ENCODE assay signal across 1 cellular context in the genomic region with DNA sequence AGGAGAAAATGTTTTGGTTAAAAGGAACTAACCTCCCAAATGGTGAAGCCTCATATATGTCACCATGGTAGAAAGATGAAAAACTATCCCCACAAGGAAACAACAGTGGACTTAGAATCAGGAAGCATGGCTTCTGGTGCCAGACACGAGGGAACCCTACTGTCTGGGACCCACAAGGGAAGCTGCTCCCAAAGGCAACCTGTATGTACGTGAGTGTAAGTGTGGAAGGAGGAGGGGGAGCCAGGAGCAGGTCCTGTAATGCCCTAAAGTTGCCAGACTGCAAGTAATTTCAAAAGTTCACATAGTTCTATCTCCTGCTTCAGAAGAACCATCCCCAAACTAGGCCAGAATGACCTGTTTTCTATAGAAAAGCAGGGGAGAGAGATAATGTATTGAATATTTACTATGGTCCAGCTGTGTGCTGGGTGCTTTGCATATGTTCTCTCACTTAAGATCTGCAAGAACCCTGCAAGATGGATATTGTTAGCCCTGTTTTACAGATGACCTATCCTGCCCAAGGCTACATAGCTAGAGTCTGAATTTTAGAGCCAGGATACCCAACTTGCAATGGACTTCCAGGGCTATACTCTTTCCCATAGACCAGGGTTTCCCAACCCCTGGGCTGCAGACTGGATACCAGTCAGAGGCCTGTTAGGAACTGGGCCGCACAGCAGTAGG.
TF ChIP-seq lines count a peak whose summit lies in the region.

No MANE protein-coding gene starts in this region.

TF ChIP-seq in GM23338, 12 proteins besides CTCF, POLR2A, EP300 and RAD21 (continued from another document):
- TF ChIP-seq, protein P1, sequence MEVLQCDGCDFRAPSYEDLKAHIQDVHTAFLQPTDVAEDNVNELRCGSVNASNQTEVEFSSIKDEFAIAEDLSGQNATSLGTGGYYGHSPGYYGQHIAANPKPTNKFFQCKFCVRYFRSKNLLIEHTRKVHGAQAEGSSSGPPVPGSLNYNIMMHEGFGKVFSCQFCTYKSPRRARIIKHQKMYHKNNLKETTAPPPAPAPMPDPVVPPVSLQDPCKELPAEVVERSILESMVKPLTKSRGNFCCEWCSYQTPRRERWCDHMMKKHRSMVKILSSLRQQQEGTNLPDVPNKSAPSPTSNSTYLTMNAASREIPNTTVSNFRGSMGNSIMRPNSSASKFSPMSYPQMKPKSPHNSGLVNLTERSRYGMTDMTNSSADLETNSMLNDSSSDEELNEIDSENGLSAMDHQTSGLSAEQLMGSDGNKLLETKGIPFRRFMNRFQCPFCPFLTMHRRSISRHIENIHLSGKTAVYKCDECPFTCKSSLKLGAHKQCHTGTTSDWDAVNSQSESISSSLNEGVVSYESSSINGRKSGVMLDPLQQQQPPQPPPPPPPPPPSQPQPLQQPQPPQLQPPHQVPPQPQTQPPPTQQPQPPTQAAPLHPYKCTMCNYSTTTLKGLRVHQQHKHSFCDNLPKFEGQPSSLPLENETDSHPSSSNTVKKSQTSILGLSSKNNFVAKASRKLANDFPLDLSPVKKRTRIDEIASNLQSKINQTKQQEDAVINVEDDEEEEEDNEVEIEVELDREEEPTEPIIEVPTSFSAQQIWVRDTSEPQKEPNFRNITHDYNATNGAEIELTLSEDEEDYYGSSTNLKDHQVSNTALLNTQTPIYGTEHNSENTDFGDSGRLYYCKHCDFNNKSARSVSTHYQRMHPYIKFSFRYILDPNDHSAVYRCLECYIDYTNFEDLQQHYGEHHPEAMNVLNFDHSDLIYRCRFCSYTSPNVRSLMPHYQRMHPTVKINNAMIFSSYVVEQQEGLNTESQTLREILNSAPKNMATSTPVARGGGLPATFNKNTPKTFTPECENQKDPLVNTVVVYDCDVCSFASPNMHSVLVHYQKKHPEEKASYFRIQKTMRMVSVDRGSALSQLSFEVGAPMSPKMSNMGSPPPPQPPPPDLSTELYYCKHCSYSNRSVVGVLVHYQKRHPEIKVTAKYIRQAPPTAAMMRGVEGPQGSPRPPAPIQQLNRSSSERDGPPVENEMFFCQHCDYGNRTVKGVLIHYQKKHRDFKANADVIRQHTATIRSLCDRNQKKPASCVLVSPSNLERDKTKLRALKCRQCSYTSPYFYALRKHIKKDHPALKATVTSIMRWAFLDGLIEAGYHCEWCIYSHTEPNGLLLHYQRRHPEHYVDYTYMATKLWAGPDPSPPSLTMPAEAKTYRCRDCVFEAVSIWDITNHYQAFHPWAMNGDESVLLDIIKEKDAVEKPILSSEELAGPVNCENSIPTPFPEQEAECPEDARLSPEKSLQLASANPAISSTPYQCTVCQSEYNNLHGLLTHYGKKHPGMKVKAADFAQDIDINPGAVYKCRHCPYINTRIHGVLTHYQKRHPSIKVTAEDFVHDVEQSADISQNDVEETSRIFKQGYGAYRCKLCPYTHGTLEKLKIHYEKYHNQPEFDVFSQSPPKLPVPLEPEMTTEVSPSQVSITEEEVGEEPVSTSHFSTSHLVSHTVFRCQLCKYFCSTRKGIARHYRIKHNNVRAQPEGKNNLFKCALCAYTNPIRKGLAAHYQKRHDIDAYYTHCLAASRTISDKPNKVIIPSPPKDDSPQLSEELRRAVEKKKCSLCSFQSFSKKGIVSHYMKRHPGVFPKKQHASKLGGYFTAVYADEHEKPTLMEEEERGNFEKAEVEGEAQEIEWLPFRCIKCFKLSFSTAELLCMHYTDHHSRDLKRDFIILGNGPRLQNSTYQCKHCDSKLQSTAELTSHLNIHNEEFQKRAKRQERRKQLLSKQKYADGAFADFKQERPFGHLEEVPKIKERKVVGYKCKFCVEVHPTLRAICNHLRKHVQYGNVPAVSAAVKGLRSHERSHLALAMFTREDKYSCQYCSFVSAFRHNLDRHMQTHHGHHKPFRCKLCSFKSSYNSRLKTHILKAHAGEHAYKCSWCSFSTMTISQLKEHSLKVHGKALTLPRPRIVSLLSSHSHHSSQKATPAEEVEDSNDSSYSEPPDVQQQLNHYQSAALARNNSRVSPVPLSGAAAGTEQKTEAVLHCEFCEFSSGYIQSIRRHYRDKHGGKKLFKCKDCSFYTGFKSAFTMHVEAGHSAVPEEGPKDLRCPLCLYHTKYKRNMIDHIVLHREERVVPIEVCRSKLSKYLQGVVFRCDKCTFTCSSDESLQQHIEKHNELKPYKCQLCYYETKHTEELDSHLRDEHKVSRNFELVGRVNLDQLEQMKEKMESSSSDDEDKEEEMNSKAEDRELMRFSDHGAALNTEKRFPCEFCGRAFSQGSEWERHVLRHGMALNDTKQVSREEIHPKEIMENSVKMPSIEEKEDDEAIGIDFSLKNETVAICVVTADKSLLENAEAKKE (CRISPR knock-in tag; IDR thresholded peaks at IDR 0.05) = no peak
TF ChIP-seq in GM23338: peak in this region for 0.
